ENCODE assay signal across 27 cellular contexts in the genomic region with DNA sequence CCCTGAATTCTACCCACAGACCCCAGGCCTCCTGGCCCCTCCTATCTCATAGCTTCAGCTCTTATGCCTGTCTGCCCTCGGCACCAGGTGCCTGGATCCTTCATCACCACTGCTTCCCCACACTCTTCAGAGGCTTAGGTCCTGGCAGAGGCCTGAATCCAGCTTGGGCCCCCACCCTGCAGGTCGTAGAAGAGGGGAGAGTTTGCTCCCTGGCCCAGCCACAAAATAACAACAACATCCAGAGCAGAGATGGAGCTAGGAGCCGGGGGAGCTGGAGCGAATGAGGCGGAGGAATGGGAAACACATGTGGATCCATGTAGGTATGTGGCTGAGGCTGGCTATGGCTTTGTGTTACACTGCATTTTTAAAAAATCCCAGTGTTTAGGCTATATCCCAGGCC. TPM values are rescaled to one million over a fixed set of nuclear protein-coding genes. Genes with fewer than 3 reads are reported as not detected.
"Had no signal": no experiment of that assay in that cellular context is flagged by ENCODE, and none has a peak within 500 bp of the region (broad histone marks: within the 10 kb centered on the region; RNA-seq: fewer than 3 reads in every experiment).

No MANE protein-coding gene starts in this region.

- H3K9me3 ChIP-seq: esophagus muscularis mucosa, sigmoid colon, thyroid gland had no signal

- ATAC-seq: activated naive CD8-positive, alpha-beta T cell treated with anti-CD3 and anti-CD28 coated beads, Interleukin-2, amount 50 U/mL, for 24 hours; left cardiac atrium had no signal

- H3K9me3 Mint-ChIP-seq: neural crest cell had no signal

- H3K36me3 ChIP-seq: esophagus muscularis mucosa, sigmoid colon, thyroid gland had no signal

- H3K4me3 ChIP-seq: esophagus muscularis mucosa, sigmoid colon, smooth muscle cell, thyroid gland had no signal

- H3K27me3 ChIP-seq: esophagus muscularis mucosa, sigmoid colon, thyroid gland had no signal

- DNase-seq: activated CD4-positive, alpha-beta T cell treated with anti-CD3 and anti-CD28 coated beads for 4 hours; activated CD4-positive, alpha-beta T cell treated with anti-CD3 and anti-CD28 coated beads, Interleukin-2, amount 50 U/mL, for 48 hours; activated CD4-positive, CD25-positive, alpha-beta regulatory T cell; activated gamma-delta T cell; activated naive CD4-positive, alpha-beta T cell treated with anti-CD3 and anti-CD28 coated beads, Interleukin-2, amount 50 U/mL, for 16 hours; activated naive CD8-positive, alpha-beta T cell treated with anti-CD3 and anti-CD28 coated beads, Interleukin-2, amount 50 U/mL, for 24 hours; dermis blood vessel endothelial cell; effector memory CD4-positive, alpha-beta T cell; hypothalamus; left cardiac atrium; occipital lobe; sigmoid colon; stimulated activated CD4-positive, alpha-beta T cell treated with anti-CD3 and anti-CD28 coated beads, Interleukin-15, amount 100 ng/mL, for 24 hours; stimulated activated naive CD4-positive, alpha-beta T cell treated with Interleukin-2 at 50 U/mL for 16 hours; T1000; thyroid gland had no signal

- H3K4me3 Mint-ChIP-seq: activated naive CD8-positive, alpha-beta T cell treated with anti-CD3 and anti-CD28 coated beads, Interleukin-2, amount 50 U/mL, for 24 hours; activated T-helper 1 cell treated with anti-CD3 and anti-CD28 coated beads, Interleukin-12 subunit alpha, Interleukin-12 subunit beta, Interleukin-2, Interleukin-4 antibody, amounts not matched to agents 30 ng/mL and 10 ng/mL and 1 ng/mL, durations not matched to agents 14 hours and 24 hours and 36 hours; memory B cell; neural crest cell; T-helper 1 cell treated with Interleukin-12 subunit alpha and Interleukin-12 subunit beta and Interleukin-4 antibody, amounts not matched to agents 30 μg/mL and 1 μg/mL, for 36 hours had no signal

- H3K27ac ChIP-seq: esophagus muscularis mucosa, sigmoid colon, thyroid gland had no signal

- H3K27ac Mint-ChIP-seq: activated naive CD8-positive, alpha-beta T cell treated with anti-CD3 and anti-CD28 coated beads, Interleukin-2, amount 50 U/mL, for 24 hours; activated T-helper 1 cell treated with anti-CD3 and anti-CD28 coated beads, Interleukin-12 subunit alpha, Interleukin-12 subunit beta, Interleukin-2, Interleukin-4 antibody, amounts not matched to agents 30 ng/mL and 10 ng/mL and 1 ng/mL, durations not matched to agents 14 hours and 24 hours and 36 hours; memory B cell; T-helper 1 cell treated with Interleukin-12 subunit alpha and Interleukin-12 subunit beta and Interleukin-4 antibody, amounts not matched to agents 30 μg/mL and 1 μg/mL, for 36 hours had no signal

- H3K4me2 ChIP-seq: smooth muscle cell had no signal

RNA-seq across cellular contexts. Expression of gene OPN4, which starts 7.8 kb away (rescaled TPM):
- total RNA-seq: activated T-helper 1 cell treated with anti-CD3 and anti-CD28 coated beads, Interleukin-12 subunit alpha, Interleukin-12 subunit beta, Interleukin-2, Interleukin-4 antibody, amounts not matched to agents 30 ng/mL and 10 ng/mL and 1 ng/mL, durations not matched to agents 14 hours and 24 hours and 36 hours; dermis blood vessel endothelial cell; frontal cortex; liver; mononuclear cell; neural crest cell; occipital lobe; renal cortical epithelial cell; sigmoid colon; smooth muscle cell; urinary bladder had no signal
- polyA plus RNA-seq: liver, smooth muscle cell had no signal

RNA-seq across cellular contexts. Expression of gene LDB3, which starts 21.8 kb away (rescaled TPM):
- total RNA-seq: dermis blood vessel endothelial cell, mononuclear cell had no signal
